In the genomic region with DNA sequence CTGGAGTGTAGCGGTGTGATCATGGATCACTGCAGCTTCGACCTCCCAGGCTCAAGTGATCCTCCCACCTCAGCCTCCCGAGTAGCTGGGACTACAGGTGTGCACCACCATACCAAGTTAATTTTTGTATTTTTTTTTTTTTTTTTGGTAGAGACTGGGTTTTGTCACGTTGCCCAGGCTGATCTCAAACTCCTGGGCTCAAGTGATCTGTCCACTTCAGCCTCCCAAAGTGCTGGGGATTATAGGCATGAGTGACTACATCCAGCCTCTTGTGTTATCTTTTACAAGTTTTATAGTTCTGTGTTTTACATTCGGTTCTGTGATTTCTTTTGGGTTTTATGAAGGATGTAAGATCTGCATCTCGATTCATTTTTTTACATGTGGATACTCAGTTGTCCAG, we compare ENCODE assay signal across 4 cellular contexts. TPM values are rescaled to one million over a fixed set of nuclear protein-coding genes. Genes with fewer than 3 reads are reported as not detected.
"Had no signal": no experiment of that assay in that cellular context is flagged by ENCODE, and none has a peak within 500 bp of the region (broad histone marks: within the 10 kb centered on the region; RNA-seq: fewer than 3 reads in every experiment).

No MANE protein-coding gene starts in this region.

RNA-seq across cellular contexts. Expression of a gene that starts 52.0 kb away (rescaled TPM):
- total RNA-seq: kidney epithelial cell, left ventricle myocardium superior, lower lobe of right lung, lung microvascular endothelial cell had no signal
